In genomic region chr6:10051283-10051682, GRCh38 we compare ENCODE assay signal across 34 cellular contexts.
"Had no signal": no experiment of that assay in that cellular context is flagged by ENCODE, and none has a peak within 500 bp of the region (broad histone marks: within the 10 kb centered on the region; RNA-seq: fewer than 3 reads in every experiment).

No MANE protein-coding gene starts in this region.

- H3K9me3 ChIP-seq: MG63 had no signal

- DNase-seq: Karpas-422, Kasumi-1, MG63, MM.1S, MV-4-11, NCI-H1048, NCI-H1092, NCI-H1092 treated with DMSO at 0.1 percent for 48 hours, NCI-H1105, NCI-H1105 treated with DMSO at 0.1 percent for 48 hours, NCI-H1417, NCI-H1417 treated with DMSO at 0.1 percent for 48 hours, NCI-H1436, NCI-H1436 treated with DMSO at 0.1 percent for 48 hours, NCI-H146, NCI-H1694, NCI-H1694 treated with DMSO at 0.1 percent for 48 hours, NCI-H187, NCI-H187 treated with DMSO at 0.1 percent for 48 hours, NCI-H1930, NCI-H2029, NCI-H2029 treated with DMSO at 0.1 percent for 48 hours, NCI-H2081, NCI-H2081 treated with DMSO at 0.1 percent for 48 hours, NCI-H2107, NCI-H2171, NCI-H2171 treated with DMSO at 0.1 percent for 48 hours, NCI-H2227 treated with DMSO at 0.1 percent for 48 hours, NCI-H226, NCI-H345, NCI-H446, NCI-H446 treated with DMSO at 0.1 percent for 48 hours, NCI-H510A, NCI-H510A treated with DMSO at 0.1 percent for 48 hours had no signal

- H3K4me3 ChIP-seq: MG63 had no signal

- H3K36me3 ChIP-seq: MG63 had no signal
